Comparison of ENCODE assay signal across 10 cellular contexts in genomic region chr1:221714227-221715116, GRCh38. TPM values are rescaled to one million over a fixed set of nuclear protein-coding genes. Genes with fewer than 3 reads are reported as not detected.
A peak's percentile ranks its signal among the peaks of the same experiment; 100 is the strongest.
DNase-seq lines count a peak whose midpoint lies in the region; ATAC-seq and TF ChIP-seq lines count a peak whose summit lies in the region.
"Had no signal": no experiment of that assay in that cellular context is flagged by ENCODE, and none has a peak within 500 bp of the region (broad histone marks: within the 10 kb centered on the region; RNA-seq: fewer than 3 reads in every experiment).

No MANE protein-coding gene starts in this region.

- TF ChIP-seq POLR2A in body of pancreas (IDR thresholded peaks at IDR 0.05): peak in 1 of 3 donors; percentile 21

- peaks cover 62% of the 10 kb centered on the region for H3K4me1 Mint-ChIP-seq in activated T-cell treated with anti-CD3 and anti-CD28 coated beads, Interleukin-2, amount 50 U/mL, for 4 hours (ENCODE audit: low read depth)

- H2AK5ac ChIP-seq in neuronal stem cell (ENCODE audit: low read depth, low read length): no peak overlapping the region

- no peak for TF ChIP-seq CTCF in body of pancreas (IDR thresholded peaks at IDR 0.05)

- ATAC-seq in body of pancreas (no peak), GM18519 (IDR thresholded peaks at IDR 0.05; ENCODE audit: low FRiP score, unreplicated experiment) (no peak), GM21723 (IDR thresholded peaks at IDR 0.05; ENCODE audit: unreplicated experiment) (no peak)
- no peak for ATAC-seq in activated T-cell treated with anti-CD3 and anti-CD28 coated beads, Interleukin-2, amount 50 U/mL, for 4 hours

- H3K4me1 ChIP-seq in body of pancreas: peaks cover 91% of the 10 kb centered on the region
- H3K4me1 ChIP-seq in neuronal stem cell (ENCODE audit: control insufficient read depth in 2 of 2, insufficient read depth in 1 of 2, low read depth in 1 of 2, low read length in 2 of 2): peaks cover under 1 to 5% of the 10 kb centered on the region in 2 donors

- DNase-seq in ELF-1 (ENCODE audit: low read depth, low spot score) (peak; percentile 88), NCI-H2029 treated with DMSO at 0.1 percent for 48 hours (lab: John Stamatoyannopoulos, UW) (peak; percentile 75), body of pancreas (no peak), neuronal stem cell (ENCODE audit: low spot score) (no peak), cerebellar cortex (ENCODE audit: low spot score) (no peak)
- no peak for DNase-seq in activated T-cell treated with anti-CD3 and anti-CD28 coated beads, Interleukin-2, amount 50 U/mL, for 4 hours
- DNase-seq: amniotic stem cell; stimulated activated CD4-positive, alpha-beta T cell treated with anti-CD3 and anti-CD28 coated beads, Interleukin-4, amount 100 ng/mL, for 4 hours had no signal

- no peaks in the 10 kb centered on the region for H3K9me3 Mint-ChIP-seq in activated T-cell treated with anti-CD3 and anti-CD28 coated beads, Interleukin-2, amount 50 U/mL, for 4 hours

- no peak overlapping the region for H3K23ac ChIP-seq in neuronal stem cell (ENCODE audit: low read depth, low read length, poor library complexity)

- H2BK12ac ChIP-seq in neuronal stem cell (ENCODE audit: low read length): no peak overlapping the region

- no peak overlapping the region for H3K4me3 ChIP-seq in body of pancreas
- no peak overlapping the region for H3K4me3 ChIP-seq in neuronal stem cell (ENCODE audit: low read length in 2 of 2)

- peaks cover 11% of the 10 kb centered on the region for H3K36me3 Mint-ChIP-seq in activated T-cell treated with anti-CD3 and anti-CD28 coated beads, Interleukin-2, amount 50 U/mL, for 4 hours (ENCODE audit: insufficient read depth)

- H3K27me3 ChIP-seq in body of pancreas: no peaks in the 10 kb centered on the region
- H3K27me3 ChIP-seq in neuronal stem cell (ENCODE audit: control insufficient read depth in 3 of 3, insufficient read depth in 3 of 3, low read depth in 1 of 3, low read length in 3 of 3): no peaks in the 10 kb centered on the region

- H3K4me3 Mint-ChIP-seq in activated T-cell treated with anti-CD3 and anti-CD28 coated beads, Interleukin-2, amount 50 U/mL, for 4 hours: no peak overlapping the region

- 76 to 82% methylated on average over 16 of the region's 16 CpGs for WGBS in body of pancreas, 2 donors
- no CpG with 5 or more reads among the region's 16 CpGs for WGBS in neuronal stem cell (ENCODE audit: extremely low coverage in 2 of 2, insufficient read length in 2 of 2, insufficient replicate concordance in 1 of 2), 2 donors

- no peak overlapping the region for H2BK15ac ChIP-seq in neuronal stem cell (ENCODE audit: low read length)

- H2BK5ac ChIP-seq in neuronal stem cell (ENCODE audit: low read length): no peak overlapping the region

- H3K36me3 ChIP-seq in body of pancreas (replicated peaks in 1 of 2; ENCODE audit: insufficient read depth in 1 of 2, low read depth in 2 of 2) (no peaks in the 10 kb centered on the region), neuronal stem cell (replicated peaks in 1 of 2; ENCODE audit: control insufficient read depth in 2 of 2, insufficient read depth in 2 of 2, low read length in 2 of 2) (no peaks in the 10 kb centered on the region)

- no peak overlapping the region for H2BK120ac ChIP-seq in neuronal stem cell (ENCODE audit: low read depth, low read length)

- H3K9me3 ChIP-seq in body of pancreas: no peaks in the 10 kb centered on the region
- no peaks in the 10 kb centered on the region for H3K9me3 ChIP-seq in neuronal stem cell (replicated peaks in 1 of 2; ENCODE audit: control insufficient read depth in 2 of 2, insufficient read depth in 1 of 2, low read depth in 1 of 2, low read length in 2 of 2)

- H3K4ac ChIP-seq in neuronal stem cell (ENCODE audit: low read length): no peak overlapping the region

- no peak overlapping the region for H4K91ac ChIP-seq in neuronal stem cell (ENCODE audit: low read depth, low read length, poor library complexity)

- H3K27ac ChIP-seq in body of pancreas: peak overlapping the region; percentile 62 to 77 (median 72)
- no peak overlapping the region for H3K27ac ChIP-seq in neuronal stem cell (replicated peaks; ENCODE audit: low read length)

- H2AFZ ChIP-seq in neuronal stem cell (ENCODE audit: low read length): peak overlapping the region; percentile 47

- H3K14ac ChIP-seq in neuronal stem cell (ENCODE audit: low read length): no peak overlapping the region

- H3K18ac ChIP-seq in neuronal stem cell (ENCODE audit: low read length): no peak overlapping the region

- no peaks in the 10 kb centered on the region for H3K79me1 ChIP-seq in neuronal stem cell (ENCODE audit: low read depth, low read length)

- no peaks in the 10 kb centered on the region for H3K27me3 Mint-ChIP-seq in activated T-cell treated with anti-CD3 and anti-CD28 coated beads, Interleukin-2, amount 50 U/mL, for 4 hours (ENCODE audit: low read depth)

- no peak overlapping the region for H3K9ac ChIP-seq in neuronal stem cell (ENCODE audit: low read depth, low read length, poor library complexity)

- H4K8ac ChIP-seq in neuronal stem cell (ENCODE audit: low read depth, low read length): no peak overlapping the region

- intact Hi-C loops in body of pancreas (cut with DNase I): no loop called here

- no peak overlapping the region for H3K4me2 ChIP-seq in neuronal stem cell (ENCODE audit: insufficient read depth, low read length, poor library complexity, severe bottlenecking)

RNA-seq across cellular contexts. Expression of gene DUSP10, which starts 27.4 kb away (rescaled TPM):
- 10 to 100 TPM in 1 of 2 donors, 1 to 10 TPM in 1; 5.4 to 12.2 TPM for total RNA-seq in body of pancreas
- polyA plus RNA-seq in neuronal stem cell (2013, experiment 1 of 2): 1.8 TPM
- polyA plus RNA-seq in neuronal stem cell (2013, experiment 2 of 2): 1.5 TPM
- 10 to 100 TPM in 2 of 3 donors, 1 to 10 TPM in 1; 9.4 to 17.1 (median 12.4) TPM for total RNA-seq in activated T-cell treated with anti-CD3 and anti-CD28 coated beads, Interleukin-2, amount 50 U/mL, for 4 hours

Comparison
In these comparisons a context has a peak if more than half of its experiments do, and no peak if none do; other contexts are left out.
1. DNase-seq: peak in ELF-1 (single experiment) and NCI-H2029 treated with DMSO at 0.1 percent for 48 hours (single experiment); none in body of pancreas (0 of 4), neuronal stem cell (single experiment), cerebellar cortex (single experiment) and activated T-cell treated with anti-CD3 and anti-CD28 coated beads, Interleukin-2, amount 50 U/mL, for 4 hours (single experiment).